ENCODE assay signal across 18 cellular contexts in the genomic region with DNA sequence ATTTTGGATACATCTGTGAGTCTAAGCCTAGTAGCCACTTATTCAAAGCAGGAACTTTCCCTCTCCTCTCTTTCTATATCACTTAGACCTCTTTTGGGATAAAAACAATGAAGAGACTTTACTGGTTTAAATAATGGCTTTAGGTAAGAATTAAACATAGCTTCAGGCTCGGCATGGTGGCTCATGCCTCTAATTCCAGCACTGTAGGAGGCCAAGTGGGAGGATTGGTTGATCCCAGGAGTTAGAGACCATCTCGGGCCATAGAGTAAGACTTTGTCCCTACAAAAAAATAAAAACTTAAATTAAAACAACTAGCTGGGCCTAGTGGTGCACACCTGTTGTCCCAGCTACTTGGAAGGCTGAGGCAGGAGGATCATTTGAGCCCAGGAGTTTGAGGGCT.
"Had no signal": no experiment of that assay in that cellular context is flagged by ENCODE, and none has a peak within 500 bp of the region (broad histone marks: within the 10 kb centered on the region; RNA-seq: fewer than 3 reads in every experiment).

No MANE protein-coding gene starts in this region.

- H3K4me3 ChIP-seq: coronary artery, dorsolateral prefrontal cortex, esophagus muscularis mucosa, gastroesophageal sphincter, heart left ventricle, hepatocyte, left lung, lower lobe of right lung had no signal

- H3K27ac ChIP-seq: coronary artery, dorsolateral prefrontal cortex, esophagus muscularis mucosa, foreskin keratinocyte, gastroesophageal sphincter, heart left ventricle, hepatocyte, left lung, lower lobe of right lung had no signal

- H3K27me3 ChIP-seq: dorsolateral prefrontal cortex, esophagus muscularis mucosa, foreskin keratinocyte, gastroesophageal sphincter, heart left ventricle, hepatocyte, left lung had no signal

- ATAC-seq: foreskin keratinocyte; gastroesophageal sphincter; heart left ventricle; left cardiac atrium; left lung; left ventricle myocardium superior; lower lobe of right lung; naive thymus-derived CD4-positive, alpha-beta T cell had no signal

- H2AFZ ChIP-seq: hepatocyte had no signal

- H3K4me1 Mint-ChIP-seq: naive thymus-derived CD4-positive, alpha-beta T cell had no signal

- H3K9me3 ChIP-seq: esophagus muscularis mucosa, gastroesophageal sphincter, heart left ventricle, left lung, lower lobe of right lung had no signal

- H3K36me3 ChIP-seq: esophagus muscularis mucosa, gastroesophageal sphincter, heart left ventricle, left lung, lower lobe of right lung had no signal

- H3K27ac Mint-ChIP-seq: naive thymus-derived CD4-positive, alpha-beta T cell had no signal

- H3K4me2 ChIP-seq: hepatocyte had no signal

- DNase-seq: dermis blood vessel endothelial cell; dorsolateral prefrontal cortex; effector CD4-positive, alpha-beta T cell; effector memory CD4-positive, alpha-beta T cell; foreskin keratinocyte; heart left ventricle; hypothalamus; left cardiac atrium; left lung; left ventricle myocardium superior; lower lobe of right lung; mesenchymal stem cell; midbrain; naive thymus-derived CD4-positive, alpha-beta T cell had no signal

- H3K4me3 Mint-ChIP-seq: naive thymus-derived CD4-positive, alpha-beta T cell had no signal

- H3K79me2 ChIP-seq: hepatocyte had no signal

- H3K27me3 Mint-ChIP-seq: naive thymus-derived CD4-positive, alpha-beta T cell had no signal

- H3K36me3 Mint-ChIP-seq: naive thymus-derived CD4-positive, alpha-beta T cell had no signal

- H3K4me1 ChIP-seq: esophagus muscularis mucosa, foreskin keratinocyte, gastroesophageal sphincter, heart left ventricle, left lung, lower lobe of right lung had no signal
